In the genomic region with DNA sequence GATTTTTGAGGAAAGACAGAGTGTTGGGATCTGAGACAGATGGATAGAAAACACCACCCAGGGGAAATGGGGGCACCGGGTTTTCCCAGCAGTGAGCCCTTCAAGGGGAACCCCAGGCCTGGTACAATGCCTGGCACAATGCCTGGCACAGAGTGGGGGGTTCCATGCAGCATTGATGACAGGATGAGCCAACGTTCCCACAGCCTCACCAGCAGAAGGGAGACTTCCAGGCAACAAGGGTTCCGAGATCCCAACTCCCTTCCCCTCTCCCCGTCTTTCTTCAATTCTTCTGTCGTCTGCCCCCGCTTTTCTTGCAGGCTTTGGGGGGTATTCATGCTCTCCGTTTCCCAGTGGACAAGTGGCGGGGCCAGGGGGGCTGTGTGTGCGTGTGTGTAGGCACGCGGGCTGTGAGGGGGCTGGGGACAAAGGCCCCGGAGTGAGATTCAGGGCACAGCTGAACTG, we compare ENCODE assay signal across 11 cellular contexts.
DNase-seq lines count a peak whose midpoint lies in the region; ATAC-seq and TF ChIP-seq lines count a peak whose summit lies in the region.
"Had no signal": no experiment of that assay in that cellular context is flagged by ENCODE, and none has a peak within 500 bp of the region (broad histone marks: within the 10 kb centered on the region; RNA-seq: fewer than 3 reads in every experiment).

No MANE protein-coding gene starts in this region.

- peak overlapping the region; percentile 81 for H3K27ac ChIP-seq in layer of hippocampus (ENCODE audit: low read depth, low read length)

- no peaks in the 10 kb centered on the region for H3K27me3 ChIP-seq in layer of hippocampus (ENCODE audit: control insufficient read depth, insufficient read depth, low read length)

- H3K9ac ChIP-seq in ES-I3 (ENCODE audit: low read depth, low read length): peak overlapping the region; percentile 5

- H3K4me1 ChIP-seq in ES-I3 (ENCODE audit: insufficient read depth, low read length): peaks cover 40% of the 10 kb centered on the region

- H3K9me3 ChIP-seq in ES-I3 (ENCODE audit: control insufficient read depth, insufficient read depth, low read length): no peaks in the 10 kb centered on the region

- DNase-seq in cardiac fibroblast (ENCODE audit: low read depth in 2 of 2) (peak; percentile 77 to 98), skeletal muscle cell (ENCODE audit: low read depth) (peak; percentile 94), SHP77 (lab: John Stamatoyannopoulos, UW) (no peak), iPS-NIHi11 (ENCODE audit: low spot score) (no peak)
- DNase-seq in stimulated activated naive CD8-positive, alpha-beta T cell treated with anti-CD3 and anti-CD28 coated beads, Interleukin-15, Interleukin-2, amounts not matched to agents 100 U/mL and 50 U/mL, for 24 hours: no peak
- DNase-seq: activated CD4-positive, alpha-beta T cell treated with anti-CD3 and anti-CD28 coated beads for 48 hours; CD4-positive, alpha-beta memory T cell; immature natural killer cell had no signal

- TF ChIP-seq CTCF in cardiac fibroblast (IDR thresholded peaks at IDR 0.05; ENCODE audit: low read depth, low read length): no peak

- H3K4me3 ChIP-seq in cardiac fibroblast (replicated peaks in 1 of 2; ENCODE audit: low read depth in 2 of 2, low read length in 2 of 2): no peak overlapping the region
- H3K4me3 ChIP-seq in skeletal muscle cell (ENCODE audit: low read depth, low read length): no peak overlapping the region

- H3K36me3 ChIP-seq in ES-I3 (ENCODE audit: insufficient read depth, low read length): no peaks in the 10 kb centered on the region

- no peak for ATAC-seq in HG02642 (IDR thresholded peaks at IDR 0.05; ENCODE audit: poor library complexity, unreplicated experiment)
- ATAC-seq in stimulated activated naive CD8-positive, alpha-beta T cell treated with anti-CD3 and anti-CD28 coated beads, Interleukin-15, Interleukin-2, amounts not matched to agents 100 U/mL and 50 U/mL, for 24 hours: no peak

Comparison
In these comparisons a context has a peak if more than half of its experiments do, and no peak if none do; other contexts are left out.
1. DNase-seq: peak in cardiac fibroblast (2 of 2) and skeletal muscle cell (single experiment); none in SHP77 (0 of 2), iPS-NIHi11 (single experiment) and stimulated activated naive CD8-positive, alpha-beta T cell treated with anti-CD3 and anti-CD28 coated beads, Interleukin-15, Interleukin-2, amounts not matched to agents 100 U/mL and 50 U/mL, for 24 hours (single experiment).